8 cellular contexts compared by ENCODE assay signal in the genomic region with DNA sequence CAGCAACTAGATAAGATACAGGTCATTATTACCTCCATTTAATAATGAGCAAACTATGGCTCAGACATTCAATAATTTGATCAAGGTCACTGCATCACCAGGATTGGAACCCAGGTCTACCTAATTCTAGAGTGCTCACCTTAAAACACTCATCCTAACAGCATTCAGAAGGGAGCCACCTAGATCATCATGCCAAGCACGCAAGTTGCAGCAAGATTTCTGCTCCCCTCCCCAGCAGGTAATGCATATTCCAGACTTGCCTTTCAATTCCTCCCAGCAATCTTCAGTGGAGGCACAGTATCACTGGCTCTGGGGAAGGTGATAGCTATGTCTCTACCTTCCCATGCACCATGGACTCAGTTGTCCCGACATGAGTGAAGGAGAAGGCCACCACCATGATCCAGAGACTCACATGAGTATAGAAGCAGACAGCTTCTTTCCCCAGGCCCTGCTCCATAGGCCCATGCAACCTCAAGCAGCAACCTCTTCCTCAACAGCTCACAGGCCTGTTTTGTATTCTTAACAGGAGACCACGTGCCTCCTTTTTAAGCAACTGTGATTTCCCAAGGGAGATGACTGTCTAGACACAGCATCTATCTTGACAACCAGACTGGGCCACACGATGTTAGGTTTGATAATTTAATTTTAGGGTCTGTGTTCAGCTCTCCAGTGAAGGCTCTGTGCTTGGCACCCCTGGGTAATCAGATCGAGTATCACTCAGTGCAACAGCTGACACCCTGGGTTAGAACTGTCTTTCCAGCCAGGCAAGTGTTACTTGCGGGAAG. TPM values are rescaled to one million over a fixed set of nuclear protein-coding genes. Genes with fewer than 3 reads are reported as not detected.
A peak's percentile ranks its signal among the peaks of the same experiment; 100 is the strongest.
DNase-seq lines count a peak whose midpoint lies in the region; ATAC-seq and TF ChIP-seq lines count a peak whose summit lies in the region.

No MANE protein-coding gene starts in this region.

- H3F3A ChIP-seq in SK-N-SH (replicated peaks; ENCODE audit: insufficient read depth), result peaks cover 18% of the 10 kb centered on the region

- TF ChIP-seq RAD21 in SK-N-SH (IDR thresholded peaks at IDR 0.05; ENCODE audit: low read length), result no peak

- no peaks in the 10 kb centered on the region for H3K9me2 ChIP-seq in SK-N-SH

- intact Hi-C loops in aorta (cut with DNase I), result no loop called here
- intact Hi-C loops in activated CD4-positive, alpha-beta memory T cell treated with anti-CD3 and anti-CD28 coated beads for 36 hours (cut with micrococcal nuclease), result no loop called here

- TF ChIP-seq CTCF in SK-N-SH (IDR thresholded peaks at IDR 0.05), result no peak
- TF ChIP-seq CTCF in glutamatergic neuron (IDR thresholded peaks at IDR 0.05; ENCODE audit: partially characterized antibody, unreplicated experiment), result no peak

- no peaks in the 10 kb centered on the region for H3K36me3 Mint-ChIP-seq in glutamatergic neuron (ENCODE audit: unreplicated experiment)
- no peaks in the 10 kb centered on the region for H3K36me3 Mint-ChIP-seq in activated CD4-positive, alpha-beta memory T cell treated with anti-CD3 and anti-CD28 coated beads for 36 hours

- H3K79me2 ChIP-seq in SK-N-SH (ENCODE audit: insufficient read depth), result peaks cover 68% of the 10 kb centered on the region

- CTCF ChIA-PET in SK-N-SH (lab: Yijun Ruan, JAX), result interaction anchor here (1.2 to 1.3 kb wide), 2 partner anchors 18 to 112 kb away, joined by 3 read pairs; no protein-coding TSS in a partner anchor
- CTCF ChIA-PET in activated CD4-positive, alpha-beta memory T cell treated with anti-CD3 and anti-CD28 coated beads for 36 hours (lab: Charles Lee), result no interaction called here

- H2AFZ ChIP-seq in SK-N-SH (ENCODE audit: low read depth), result no peak overlapping the region

- H3K4me1 ChIP-seq in SK-N-SH (ENCODE audit: control insufficient read depth in 1 of 2, insufficient read depth in 2 of 2, low read depth in 1 of 2, low read length in 1 of 2) (peaks cover 27 to 30% of the 10 kb centered on the region in 2 experiments; a peak in 3 of 4 replicates), aorta (ENCODE audit: control insufficient read depth in 1 of 2, insufficient read depth in 2 of 2, low read length in 2 of 2) (peaks cover 2 to 6% of the 10 kb centered on the region in 2 donors)

- 71% methylated on average over 6 of the region's 6 CpGs for WGBS in SK-N-SH (ENCODE audit: low lambda C conversion rate)
- WGBS in aorta, 2 donors, result 43 to 46% methylated on average over 6 of the region's 6 CpGs

- no peak for TF ChIP-seq EP300 in SK-N-SH (IDR thresholded peaks at IDR 0.05; ENCODE audit: borderline replicate concordance in 1 of 2, low read depth in 1 of 2, low read length in 1 of 2)

- H3K27me3 Mint-ChIP-seq in glutamatergic neuron (ENCODE audit: unreplicated experiment), result peaks cover 12% of the 10 kb centered on the region
- H3K27me3 Mint-ChIP-seq in activated CD4-positive, alpha-beta memory T cell treated with anti-CD3 and anti-CD28 coated beads for 36 hours, result no peaks in the 10 kb centered on the region

- DNase-seq in SK-N-SH (no peak), RPMI7951 (ENCODE audit: low read depth) (peak; percentile 23), glutamatergic neuron (no peak), aorta (no peak), NCI-H748 treated with DMSO at 0.1 percent for 48 hours (lab: John Stamatoyannopoulos, UW) (no peak), NCI-H128 (lab: John Stamatoyannopoulos, UW; ENCODE audit: unreplicated experiment) (no peak)
- DNase-seq in activated CD4-positive, alpha-beta memory T cell treated with anti-CD3 and anti-CD28 coated beads for 36 hours, result no peak

- H3K36me3 ChIP-seq in SK-N-SH (replicated peaks in 1 of 2; ENCODE audit: control insufficient read depth in 1 of 2, insufficient read depth in 2 of 2, low read length in 1 of 2), result no peaks in the 10 kb centered on the region
- no peaks in the 10 kb centered on the region for H3K36me3 ChIP-seq in aorta (ENCODE audit: control insufficient read depth in 1 of 2, insufficient read depth in 2 of 2, low read length in 1 of 2)

- peaks cover 62% of the 10 kb centered on the region for H3K4me1 Mint-ChIP-seq in glutamatergic neuron (ENCODE audit: low read depth, unreplicated experiment)
- peaks cover 32% of the 10 kb centered on the region for H3K4me1 Mint-ChIP-seq in activated CD4-positive, alpha-beta memory T cell treated with anti-CD3 and anti-CD28 coated beads for 36 hours (ENCODE audit: low read depth)

- no peaks in the 10 kb centered on the region for H4K20me1 ChIP-seq in SK-N-SH (ENCODE audit: insufficient read depth)

- H3K9me3 ChIP-seq in SK-N-SH (no peaks in the 10 kb centered on the region), aorta (ENCODE audit: control insufficient read depth, low read length) (no peaks in the 10 kb centered on the region)

- no peak overlapping the region for H3K9ac ChIP-seq in SK-N-SH

- H3K27ac ChIP-seq in SK-N-SH (ENCODE audit: low read depth in 2 of 2, low read length in 1 of 2), result peak overlapping the region; percentile 75 to 91
- peak overlapping the region in 1 of 2 donors; percentile 52 for H3K27ac ChIP-seq in aorta (ENCODE audit: low read depth in 1 of 2, low read length in 2 of 2)

- H3K4me3 Mint-ChIP-seq in glutamatergic neuron (ENCODE audit: unreplicated experiment), result peak overlapping the region; percentile 84
- H3K4me3 Mint-ChIP-seq in activated CD4-positive, alpha-beta memory T cell treated with anti-CD3 and anti-CD28 coated beads for 36 hours, result no peak overlapping the region

- peak overlapping the region; percentile 89 for H3K27ac Mint-ChIP-seq in glutamatergic neuron (ENCODE audit: unreplicated experiment)
- H3K27ac Mint-ChIP-seq in activated CD4-positive, alpha-beta memory T cell treated with anti-CD3 and anti-CD28 coated beads for 36 hours, result no peak overlapping the region

- H3K27me3 ChIP-seq in SK-N-SH (ENCODE audit: insufficient read depth) (no peaks in the 10 kb centered on the region), aorta (ENCODE audit: control insufficient read depth in 1 of 2, insufficient read depth in 2 of 2, low read length in 1 of 2) (no peaks in the 10 kb centered on the region)

- peaks cover 16% of the 10 kb centered on the region for H3K9me3 Mint-ChIP-seq in glutamatergic neuron (ENCODE audit: unreplicated experiment)
- no peaks in the 10 kb centered on the region for H3K9me3 Mint-ChIP-seq in activated CD4-positive, alpha-beta memory T cell treated with anti-CD3 and anti-CD28 coated beads for 36 hours

- H3K4me3 ChIP-seq in SK-N-SH (ENCODE audit: low read depth in 2 of 2, low read length in 1 of 2), result no peak overlapping the region
- H3K4me3 ChIP-seq in aorta (ENCODE audit: low read length in 2 of 2), result no peak overlapping the region

- H3K4me2 ChIP-seq in SK-N-SH, result peak overlapping the region; percentile 71

- ATAC-seq in SK-N-SH treated with all-trans-retinoic acid at 6 μM for 48 hours, result no peak
- ATAC-seq in aorta (ENCODE audit: low FRiP score), result peak; percentile 51

- POLR2A ChIA-PET in SK-N-SH (lab: Yijun Ruan, JAX), result no interaction called here
- POLR2A ChIA-PET in activated CD4-positive, alpha-beta memory T cell treated with anti-CD3 and anti-CD28 coated beads for 36 hours (lab: Charles Lee), result interaction anchor here (0.6 kb wide), 1 partner anchor 243 kb away, joined by 3 read pairs; no protein-coding TSS in a partner anchor

TF ChIP-seq in SK-N-SH treated with all-trans-retinoic acid at 6 μM for 48 hours, 23 proteins besides CTCF, POLR2A, EP300 and RAD21:
- TF ChIP-seq, protein P1, sequence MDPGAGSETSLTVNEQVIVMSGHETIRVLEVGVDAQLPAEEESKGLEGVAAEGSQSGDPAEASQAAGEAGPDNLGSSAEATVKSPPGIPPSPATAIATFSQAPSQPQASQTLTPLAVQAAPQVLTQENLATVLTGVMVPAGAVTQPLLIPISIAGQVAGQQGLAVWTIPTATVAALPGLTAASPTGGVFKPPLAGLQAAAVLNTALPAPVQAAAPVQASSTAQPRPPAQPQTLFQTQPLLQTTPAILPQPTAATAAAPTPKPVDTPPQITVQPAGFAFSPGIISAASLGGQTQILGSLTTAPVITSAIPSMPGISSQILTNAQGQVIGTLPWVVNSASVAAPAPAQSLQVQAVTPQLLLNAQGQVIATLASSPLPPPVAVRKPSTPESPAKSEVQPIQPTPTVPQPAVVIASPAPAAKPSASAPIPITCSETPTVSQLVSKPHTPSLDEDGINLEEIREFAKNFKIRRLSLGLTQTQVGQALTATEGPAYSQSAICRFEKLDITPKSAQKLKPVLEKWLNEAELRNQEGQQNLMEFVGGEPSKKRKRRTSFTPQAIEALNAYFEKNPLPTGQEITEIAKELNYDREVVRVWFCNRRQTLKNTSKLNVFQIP (CRISPR knock-in tag; IDR thresholded peaks at IDR 0.05; ENCODE audit: borderline replicate concordance, low read depth), result no peak
- TF ChIP-seq ZNF70 (CRISPR knock-in tag; IDR thresholded peaks at IDR 0.05) (no peak), ARNTL (CRISPR knock-in tag; IDR thresholded peaks at IDR 0.05; ENCODE audit: borderline replicate concordance, low read depth) (no peak), TOX (CRISPR knock-in tag; IDR thresholded peaks at IDR 0.05; ENCODE audit: borderline replicate concordance) (no peak), ZFP3 (CRISPR knock-in tag; IDR thresholded peaks at IDR 0.05) (no peak), PPARA (CRISPR knock-in tag; IDR thresholded peaks at IDR 0.05; ENCODE audit: borderline replicate concordance) (no peak), BACH2 (CRISPR knock-in tag; IDR thresholded peaks at IDR 0.05; ENCODE audit: borderline replicate concordance) (no peak), GLIS3 (CRISPR knock-in tag; IDR thresholded peaks at IDR 0.05) (no peak), OSR1 (CRISPR knock-in tag; IDR thresholded peaks at IDR 0.05) (no peak), ZNF565 (CRISPR knock-in tag; conservative IDR thresholded peaks at IDR 0.05; ENCODE audit: low read depth) (no peak), ZNF8 (CRISPR knock-in tag; IDR thresholded peaks at IDR 0.05) (no peak)
TF ChIP-seq in SK-N-SH treated with all-trans-retinoic acid at 6 μM for 48 hours: peak in this region for 0.

RNA-seq across cellular contexts. Expression of gene RAB30, which starts 36.4 kb away (rescaled TPM):
- polyA plus RNA-seq in SK-N-SH (2012; rRNA removed), result 3.3 and 4.5 TPM in 2 replicates
- polyA plus RNA-seq in SK-N-SH (2012; cell fraction: cytosol; rRNA removed), result 3.3 and 4.4 TPM in 2 replicates
- 1.8 and 3.7 TPM in 2 replicates for polyA plus RNA-seq in SK-N-SH (2012; cell fraction: nucleus; rRNA removed)
- total RNA-seq in RPMI7951 (2014; rRNA removed; shearing (Covaris generic)), result 15.9 and 16.0 TPM in 2 replicates
- total RNA-seq in glutamatergic neuron (ENCODE audit: unreplicated experiment), result 59.4 TPM
- 10 to 100 TPM; 20.3 to 44.1 TPM for total RNA-seq in aorta
- polyA plus RNA-seq in aorta, result 1 to 10 TPM; 2.9 to 3.7 TPM
- total RNA-seq in activated CD4-positive, alpha-beta memory T cell treated with anti-CD3 and anti-CD28 coated beads for 36 hours, result 10 to 100 TPM; 11.5 to 12.9 TPM
